ENCODE assay signal across 1 cellular context in the genomic region with DNA sequence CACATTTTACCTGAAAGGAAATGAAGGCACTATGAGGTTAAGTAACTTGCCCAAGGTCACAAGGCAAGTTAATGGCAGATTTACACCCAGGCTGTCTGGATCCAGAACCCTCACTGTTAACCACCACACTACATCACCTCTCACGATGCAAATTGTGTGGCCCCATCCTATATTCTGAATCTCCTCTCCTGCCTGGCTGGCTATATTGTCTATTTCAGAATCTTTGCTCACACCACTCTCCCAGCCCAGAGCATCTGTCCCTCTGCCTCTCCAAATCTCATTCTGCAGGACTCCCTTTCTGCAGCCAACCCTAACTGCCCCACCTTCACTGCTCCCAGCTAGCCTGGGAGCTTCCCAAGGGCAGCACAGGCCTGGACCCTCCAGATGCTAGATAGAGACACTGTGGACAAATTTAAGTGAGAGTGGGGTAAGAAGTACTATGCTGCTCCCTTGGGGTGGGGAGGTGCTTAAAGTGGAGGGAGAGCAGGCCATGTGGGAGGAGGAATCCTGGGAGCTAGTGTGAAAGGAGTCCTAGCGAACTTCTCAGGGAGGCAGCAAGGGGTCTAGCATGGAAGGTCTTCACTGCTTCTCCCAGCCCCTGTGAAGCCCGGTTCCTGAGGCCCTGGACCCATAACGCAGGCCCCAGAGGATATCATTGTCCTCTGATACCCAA.
TF ChIP-seq lines count a peak whose summit lies in the region.

No MANE protein-coding gene starts in this region.

TF ChIP-seq in HCT116, 20 proteins besides CTCF, POLR2A, EP300 and RAD21:
- TF ChIP-seq YY1 (IDR thresholded peaks at IDR 0.05; ENCODE audit: extremely low read depth, insufficient replicate concordance, low read depth, low read length) (peak; percentile 63), ZNF274 (IDR thresholded peaks at IDR 0.05; ENCODE audit: low read depth, low read length) (no peak), POLR2AphosphoS5 (IDR thresholded peaks at IDR 0.05; ENCODE audit: low read depth, low read length) (peak; percentile 10; the same call in 1 of the 2 replicates)
